In genomic region chr1:180588121-180588520, GRCh38 we compare ENCODE assay signal across 21 cellular contexts. TPM values are rescaled to one million over a fixed set of nuclear protein-coding genes. Genes with fewer than 3 reads are reported as not detected.
"Had no signal": no experiment of that assay in that cellular context is flagged by ENCODE, and none has a peak within 500 bp of the region (broad histone marks: within the 10 kb centered on the region; RNA-seq: fewer than 3 reads in every experiment).

No MANE protein-coding gene starts in this region.

- H3K27ac ChIP-seq: HL-60, SJSA1, SK-N-MC had no signal

- H3K9me3 ChIP-seq: SJSA1 had no signal

- H3K36me3 ChIP-seq: SJSA1 had no signal

- H3K4me1 ChIP-seq: SJSA1 had no signal

- H3K27me3 ChIP-seq: SJSA1 had no signal

- DNase-seq: Karpas-422, KG1, MM.1S, NCI-H1092 treated with DMSO at 0.1 percent for 48 hours, NCI-H1436, NCI-H187, NCI-H2029, NCI-H2081 treated with DMSO at 0.1 percent for 48 hours, NCI-H2171, NCI-H226, NCI-H446, NCI-H510A, NCI-H524 treated with DMSO at 0.1 percent for 48 hours, NCI-H69, NCI-H774, Right ventricle myocardium superior, RPMI8226, SIG-M5 had no signal

- H3K4me3 ChIP-seq: SJSA1, SK-N-MC had no signal

RNA-seq across cellular contexts. Expression of gene OVAAL, which starts 29.4 kb away (rescaled TPM):
- total RNA-seq: SJSA1 had no signal
